In genomic region chr6:56897789-56898509, GRCh38 we compare ENCODE assay signal across 2 cellular contexts.
TF ChIP-seq lines count a peak whose summit lies in the region.

No MANE protein-coding gene starts in this region.

TF ChIP-seq in HCT116, 20 proteins besides CTCF, POLR2A, EP300 and RAD21 (continued from another document):
- TF ChIP-seq REST (IDR thresholded peaks at IDR 0.05; ENCODE audit: low read depth): no peak
- no peak for TF ChIP-seq ATF3 (IDR thresholded peaks at IDR 0.05)
- TF ChIP-seq SRF (IDR thresholded peaks at IDR 0.05; ENCODE audit: low read depth): no peak
- no peak for TF ChIP-seq SIN3A (IDR thresholded peaks at IDR 0.05; ENCODE audit: low read depth)

TF ChIP-seq in WTC11, 78 proteins besides CTCF, POLR2A, EP300 and RAD21 (continued from another document):
- TF ChIP-seq ZNF532 (CRISPR knock-in tag; IDR thresholded peaks at IDR 0.05; ENCODE audit: borderline replicate concordance) (no peak), STAT6 (CRISPR knock-in tag; conservative IDR thresholded peaks at IDR 0.05; ENCODE audit: low read depth) (no peak), E2F4 (CRISPR knock-in tag; IDR thresholded peaks at IDR 0.05; ENCODE audit: borderline replicate concordance, low read depth) (no peak)
